In genomic region chr10:125895130-125896087, GRCh38 we compare ENCODE assay signal across 8 cellular contexts. TPM values are rescaled to one million over a fixed set of nuclear protein-coding genes. Genes with fewer than 3 reads are reported as not detected.
DNase-seq lines count a peak whose midpoint lies in the region; ATAC-seq and TF ChIP-seq lines count a peak whose summit lies in the region.
"Not testable (repeated sequence)": the region's sequence is repeated elsewhere in the genome, so short reads cannot be mapped to it uniquely, and the experiment has no call there.

No MANE protein-coding gene starts in this region.

- H3K36me3 ChIP-seq in CD4-positive, alpha-beta memory T cell (ENCODE audit: insufficient read depth, low read length); SJCRH30; fibroblast of lung (ENCODE audit: control insufficient read depth, insufficient read depth, low read length): not testable (repeated sequence)

- H3K27me3 Mint-ChIP-seq in CD4-positive, alpha-beta memory T cell = peaks cover 4 to 20% of the 10 kb centered on the region in 2 donors

- not testable (repeated sequence) for H3K9me3 Mint-ChIP-seq in CD4-positive, alpha-beta memory T cell

- ATAC-seq in GM21381 (IDR thresholded peaks at IDR 0.05; ENCODE audit: unreplicated experiment) (peak; percentile 42), HG03520 (IDR thresholded peaks at IDR 0.05; ENCODE audit: unreplicated experiment) (peak; percentile 50)

- H3K27ac Mint-ChIP-seq in CD4-positive, alpha-beta memory T cell = peak overlapping the region; percentile 36 to 96 (median 87)

- not testable (repeated sequence) for TF ChIP-seq CTCF in fibroblast of lung (conservative IDR thresholded peaks at IDR 0.05 in 1 of 2, IDR thresholded peaks at IDR 0.05 in 1 of 2; ENCODE audit: low read depth in 1 of 2, low read length in 2 of 2)

- peak overlapping the region; percentile 6 for H2AFZ ChIP-seq in fibroblast of lung (ENCODE audit: low read length)

- peak overlapping the region; percentile 64 for H3K9ac ChIP-seq in fibroblast of lung (ENCODE audit: insufficient read depth, low read length)

- not testable (repeated sequence) for H3K27me3 ChIP-seq in CD4-positive, alpha-beta memory T cell (ENCODE audit: insufficient read depth, low read length); SJCRH30; fibroblast of lung (ENCODE audit: control insufficient read depth, insufficient read depth, low read length)

- H4K20me1 ChIP-seq in fibroblast of lung (ENCODE audit: control insufficient read depth, extremely low read depth, insufficient read depth, low read length) = not testable (repeated sequence)

- H3K27ac ChIP-seq in CD4-positive, alpha-beta memory T cell (ENCODE audit: low read depth, low read length) = not testable (repeated sequence)
- H3K27ac ChIP-seq in SJCRH30 = peak overlapping the region; percentile 94
- H3K27ac ChIP-seq in fibroblast of lung (ENCODE audit: insufficient read depth, low read length) = peak overlapping the region; percentile 59

- H3K4me3 Mint-ChIP-seq in CD4-positive, alpha-beta memory T cell = peak overlapping the region; percentile 81 to 96 (median 92)

- H3K4me1 ChIP-seq in CD4-positive, alpha-beta memory T cell (ENCODE audit: insufficient read depth, low read length); SJCRH30; fibroblast of lung (ENCODE audit: control insufficient read depth, extremely low read depth, insufficient read depth, low read length): not testable (repeated sequence)

- H3K4me2 ChIP-seq in fibroblast of lung (ENCODE audit: extremely low read depth, insufficient read depth, low read length) = peak overlapping the region; percentile 85

- peak in 4 of 5 donors; percentile 23 to 38 (median 28) for DNase-seq in CD4-positive, alpha-beta memory T cell
- DNase-seq in SJCRH30 (peak; percentile 76 to 77), activated gamma-delta T cell (lab: John Stamatoyannopoulos, UW) (peak; percentile 30), fibroblast of lung (ENCODE audit: low read depth in 2 of 2) (peak; percentile 58 to 76), mucosa of gallbladder (ENCODE audit: low spot score) (peak; percentile 45)
- peak; percentile 19 for DNase-seq in stimulated activated CD8-positive, alpha-beta memory T cell treated with anti-CD3 and anti-CD28 coated beads, Interleukin-12 subunit alpha, Interleukin-12 subunit beta, amount 100 ng/mL, for 4 hours (ENCODE audit: low read depth)

- not testable (repeated sequence) for H3K79me2 ChIP-seq in fibroblast of lung (ENCODE audit: control insufficient read depth, insufficient read depth, low read length)

- CTCF ChIA-PET in CD4-positive, alpha-beta memory T cell (lab: Charles Lee; ENCODE audit: partially characterized antibody) = not testable (repeated sequence)

- not testable (repeated sequence) for H3K36me3 Mint-ChIP-seq in CD4-positive, alpha-beta memory T cell

- intact Hi-C loops in CD4-positive, alpha-beta memory T cell (cut with micrococcal nuclease) = loop anchor here (1.0 kb wide), 1 partner anchor 72 kb away; the partner anchor contains the start of genes BCCIP and UROS

- H3K4me1 Mint-ChIP-seq in CD4-positive, alpha-beta memory T cell = peaks cover 6 to 19% (median 16%) of the 10 kb centered on the region in 4 donors

- H3K4me3 ChIP-seq in CD4-positive, alpha-beta memory T cell (ENCODE audit: low read length in 2 of 2) = peak overlapping the region in 1 of 2 donors; percentile 29
- peak overlapping the region; percentile 97 for H3K4me3 ChIP-seq in SJCRH30
- H3K4me3 ChIP-seq in fibroblast of lung (replicated peaks in 1 of 4; ENCODE audit: control extremely low read depth in 1 of 4, insufficient read depth in 1 of 4, low read depth in 3 of 4, low read length in 4 of 4) = peak overlapping the region; percentile 41 to 77 (median 68)

- H3K9me3 ChIP-seq in CD4-positive, alpha-beta memory T cell (ENCODE audit: control insufficient read depth in 1 of 2, low read length in 2 of 2); SJCRH30 (replicated peaks); fibroblast of lung (ENCODE audit: control insufficient read depth, insufficient read depth, low read depth, low read length): not testable (repeated sequence)

- POLR2A ChIA-PET in CD4-positive, alpha-beta memory T cell (lab: Charles Lee; ENCODE audit: partially characterized antibody) = not testable (repeated sequence)

RNA-seq across cellular contexts. Expression of gene FANK1, which starts 1.0 kb away (rescaled TPM):
- under 1 TPM; 0.72 to 0.99 TPM for total RNA-seq in CD4-positive, alpha-beta memory T cell
- not detected for polyA plus RNA-seq in CD4-positive, alpha-beta memory T cell
- total RNA-seq in SJCRH30 (2014; rRNA removed; shearing (Covaris generic)) = 0.42 and 0.71 TPM in 2 replicates
- total RNA-seq in fibroblast of lung (0.83 and 2.6 TPM in 2 replicates), mucosa of gallbladder (5.3 TPM)
- polyA plus RNA-seq in fibroblast of lung = 1.6 and 4.4 TPM in 2 replicates
- 1.7 and 3.5 TPM in 2 replicates for polyA plus RNA-seq in fibroblast of lung (2012)
- polyA minus RNA-seq in fibroblast of lung (ENCODE audit: low replicate concordance) = not detected in 2 replicates

RNA-seq across cellular contexts. Expression of gene DHX32, which starts 14.3 kb away (rescaled TPM):
- total RNA-seq in CD4-positive, alpha-beta memory T cell = 1 to 10 TPM; 7.1 to 8.0 TPM
- polyA plus RNA-seq in CD4-positive, alpha-beta memory T cell = 10 to 100 TPM in 1 of 2 donors, 1 to 10 TPM in 1; 9.8 to 13.3 TPM
- 33.8 and 35.7 TPM in 2 replicates for total RNA-seq in SJCRH30 (2014; rRNA removed; shearing (Covaris generic))
- total RNA-seq in fibroblast of lung = 33.7 and 36.0 TPM in 2 replicates
- polyA plus RNA-seq in fibroblast of lung = 29.0 and 31.1 TPM in 2 replicates
- 15.1 and 17.0 TPM in 2 replicates for polyA plus RNA-seq in fibroblast of lung (2012)
- 5.5 and 7.2 TPM in 2 replicates for polyA minus RNA-seq in fibroblast of lung (ENCODE audit: low replicate concordance)
- total RNA-seq in mucosa of gallbladder = 31.7 TPM

Comparison
In these comparisons a context has a peak if more than half of its experiments do, and no peak if none do; other contexts are left out.
1. DNase-seq: peak in every context shown above with its lines; median percentile 76 in SJCRH30; 67 in fibroblast of lung; 45 in mucosa of gallbladder; 30 in activated gamma-delta T cell; 28 in CD4-positive, alpha-beta memory T cell; 19 in stimulated activated CD8-positive, alpha-beta memory T cell treated with anti-CD3 and anti-CD28 coated beads, Interleukin-12 subunit alpha, Interleukin-12 subunit beta, amount 100 ng/mL, for 4 hours.